Comparison of ENCODE assay signal across 21 cellular contexts in genomic region chr9:82062245-82062644, GRCh38.
"Had no signal": no experiment of that assay in that cellular context is flagged by ENCODE, and none has a peak within 500 bp of the region (broad histone marks: within the 10 kb centered on the region; RNA-seq: fewer than 3 reads in every experiment).

No MANE protein-coding gene starts in this region.

- H3K27ac Mint-ChIP-seq: immature natural killer cell, mesothelial cell of epicardium had no signal

- H3K27me3 ChIP-seq: dorsolateral prefrontal cortex, esophagus muscularis mucosa, foreskin keratinocyte, gastroesophageal sphincter, heart left ventricle, hepatocyte, left lung had no signal

- H3K9me3 ChIP-seq: esophagus muscularis mucosa, gastroesophageal sphincter, heart left ventricle, left lung, lower lobe of right lung, mucosa of descending colon had no signal

- H3K4me1 Mint-ChIP-seq: immature natural killer cell had no signal

- H3K36me3 Mint-ChIP-seq: immature natural killer cell, mesothelial cell of epicardium, naive B cell had no signal

- H3K36me3 ChIP-seq: esophagus muscularis mucosa, gastroesophageal sphincter, heart left ventricle, left lung, lower lobe of right lung had no signal

- H2AFZ ChIP-seq: hepatocyte had no signal

- H3K4me1 ChIP-seq: esophagus muscularis mucosa, foreskin keratinocyte, gastroesophageal sphincter, heart left ventricle, left lung, lower lobe of right lung had no signal

- H3K79me2 ChIP-seq: hepatocyte had no signal

- H3K4me2 ChIP-seq: hepatocyte had no signal

- H3K4me3 ChIP-seq: coronary artery, dorsolateral prefrontal cortex, esophagus muscularis mucosa, gastroesophageal sphincter, heart left ventricle, hepatocyte, left lung, lower lobe of right lung, mucosa of descending colon had no signal

- DNase-seq: dermis blood vessel endothelial cell; dorsolateral prefrontal cortex; effector CD4-positive, alpha-beta T cell; effector memory CD4-positive, alpha-beta T cell; foreskin keratinocyte; heart left ventricle; immature natural killer cell; islet precursor cell; kidney glomerular epithelial cell; left colon; left lung; left ventricle myocardium superior; lower lobe of right lung; mesenchymal stem cell; mucosa of descending colon; naive B cell had no signal

- H3K27ac ChIP-seq: coronary artery, dorsolateral prefrontal cortex, esophagus muscularis mucosa, foreskin keratinocyte, gastroesophageal sphincter, heart left ventricle, hepatocyte, left lung, lower lobe of right lung had no signal

- H3K9me3 Mint-ChIP-seq: mesothelial cell of epicardium, naive B cell had no signal

- H3K4me3 Mint-ChIP-seq: immature natural killer cell, mesothelial cell of epicardium, naive B cell had no signal
